Comparison of ENCODE assay signal across 8 cellular contexts in genomic region chr10:317219-317868, GRCh38.
DNase-seq lines count a peak whose midpoint lies in the region; ATAC-seq and TF ChIP-seq lines count a peak whose summit lies in the region.

No MANE protein-coding gene starts in this region.

- H3K4me1 ChIP-seq in DOHH2 (ENCODE audit: control insufficient read depth, low read length) (peaks cover 78% of the 10 kb centered on the region), tibial nerve (no peaks in the 10 kb centered on the region)

- ATAC-seq in GM19463 (IDR thresholded peaks at IDR 0.05; ENCODE audit: unreplicated experiment) (peak; percentile 99), HG03457 (IDR thresholded peaks at IDR 0.05; ENCODE audit: unreplicated experiment) (peak; percentile 90)

- H3K9me3 ChIP-seq in DOHH2 (ENCODE audit: control insufficient read depth, insufficient read depth, low read length) (no peaks in the 10 kb centered on the region), tibial nerve (no peaks in the 10 kb centered on the region)

- peaks cover 59% of the 10 kb centered on the region for H3F3A ChIP-seq in DOHH2 (ENCODE audit: control insufficient read depth, insufficient read depth)

- H3K27me3 ChIP-seq in DOHH2 (ENCODE audit: control insufficient read depth, low read length) (no peaks in the 10 kb centered on the region), tibial nerve (no peaks in the 10 kb centered on the region)

- no peak for TF ChIP-seq CTCF in DOHH2 (IDR thresholded peaks at IDR 0.05; ENCODE audit: low read depth, low read length, poor library complexity, severe bottlenecking)
- no peak for TF ChIP-seq CTCF in fibroblast of the aortic adventitia (IDR thresholded peaks at IDR 0.05; ENCODE audit: insufficient read depth, low read length)
- TF ChIP-seq CTCF in tibial nerve (IDR thresholded peaks at IDR 0.05), result no peak

- H3K36me3 ChIP-seq in DOHH2 (ENCODE audit: control insufficient read depth, low read length) (peaks cover 58% of the 10 kb centered on the region), tibial nerve (peaks cover 0 to 64% (median 0%) of the 10 kb centered on the region in 3 donors)

- no peak for TF ChIP-seq POLR2A in tibial nerve (IDR thresholded peaks at IDR 0.05)

- no peaks in the 10 kb centered on the region for H3K9me2 ChIP-seq in DOHH2 (replicated peaks; ENCODE audit: control insufficient read depth, low read length)

- WGBS in tibial nerve, 2 donors, result 67 to 73% methylated on average over 14 of the region's 14 CpGs

- peak overlapping the region; percentile 79 for H3K4me3 ChIP-seq in DOHH2 (ENCODE audit: low read length)
- no peak overlapping the region for H3K4me3 ChIP-seq in fibroblast of the aortic adventitia (ENCODE audit: low read depth, low read length)
- H3K4me3 ChIP-seq in tibial nerve, result no peak overlapping the region

- peak overlapping the region; percentile 99 for H3K4me2 ChIP-seq in DOHH2 (ENCODE audit: low read length)

- H3K27ac ChIP-seq in DOHH2 (ENCODE audit: low read depth, low read length), result peak overlapping the region; percentile 98
- H3K27ac ChIP-seq in tibial nerve, result no peak overlapping the region

- no peaks in the 10 kb centered on the region for H4K20me1 ChIP-seq in DOHH2 (ENCODE audit: control insufficient read depth, insufficient read depth, low read depth, low read length)

- peaks cover 43% of the 10 kb centered on the region for H3K79me2 ChIP-seq in DOHH2 (ENCODE audit: control insufficient read depth, low read length)

- DNase-seq in fibroblast of the aortic adventitia (ENCODE audit: low read depth), result peak; percentile 81
- DNase-seq in tibial nerve (ENCODE audit: low spot score in 2 of 2), result no peak
- no peak for DNase-seq in SW480 (ENCODE audit: low spot score)
- DNase-seq in pons (ENCODE audit: low spot score), result no peak
- no peak for DNase-seq in NCI-H82 (lab: John Stamatoyannopoulos, UW)

- no peak for TF ChIP-seq EP300 in tibial nerve (IDR thresholded peaks at IDR 0.05)
